23 cellular contexts compared by ENCODE assay signal in genomic region chr9:114790521-114790920, GRCh38. TPM values are rescaled to one million over a fixed set of nuclear protein-coding genes. Genes with fewer than 3 reads are reported as not detected.
A peak's percentile ranks its signal among the peaks of the same experiment; 100 is the strongest.
DNase-seq lines count a peak whose midpoint lies in the region; ATAC-seq, FAIRE-seq and TF ChIP-seq lines count a peak whose summit lies in the region.
"Had no signal": no experiment of that assay in that cellular context is flagged by ENCODE, and none has a peak within 500 bp of the region (broad histone marks: within the 10 kb centered on the region; RNA-seq: fewer than 3 reads in every experiment).

No MANE protein-coding gene starts in this region.

- ATAC-seq in HG03095 (IDR thresholded peaks at IDR 0.05; ENCODE audit: unreplicated experiment), result no peak
- no peak for ATAC-seq in HG02642 (IDR thresholded peaks at IDR 0.05; ENCODE audit: poor library complexity, unreplicated experiment)

- DNase-seq in RCC 7860 (ENCODE audit: low spot score), result peak; percentile 41
- peak; percentile 56 for DNase-seq in glomerular visceral epithelial cell (ENCODE audit: extremely low spot score)
- peak; percentile 5 for DNase-seq in nephron progenitor cell
- no peak for DNase-seq in Calu3
- DNase-seq in coronary artery (ENCODE audit: low spot score), result no peak
- DNase-seq: C1 segment of cervical spinal cord, DMS153, EL, HCEC 1CT, MV-4-11, NCI-H1417, NCI-H2029, NCI-H2171 treated with DMSO at 0.1 percent for 48 hours, NCI-H446 treated with DMSO at 0.1 percent for 48 hours, NCI-H748 treated with DMSO at 0.1 percent for 48 hours, PC-9 had no signal

- H3K9me3 Mint-ChIP-seq in nephron progenitor cell (no peaks in the 10 kb centered on the region), Calu3 (ENCODE audit: low read depth, unreplicated experiment) (no peaks in the 10 kb centered on the region)

- peaks cover 5% of the 10 kb centered on the region for H3K4me1 Mint-ChIP-seq in nephron progenitor cell
- peaks cover 5% of the 10 kb centered on the region for H3K4me1 Mint-ChIP-seq in Calu3 (ENCODE audit: low read depth, unreplicated experiment)

- no peak for FAIRE-seq in RCC 7860 (lab: Jason Lieb, UNC)
- FAIRE-seq: HTR-8/SVneo had no signal

- no peak overlapping the region for H3K4me3 ChIP-seq in coronary artery
- H3K4me3 ChIP-seq: PC-9 had no signal

- 0 out of 2 replicates have a peak overlapping the region, but pooled peaks have one; percentile 19 for H3K27ac ChIP-seq in C4-2B
- H3K27ac ChIP-seq in coronary artery, result no peak overlapping the region
- H3K27ac ChIP-seq: HL-60, PC-9 had no signal

- CTCF ChIA-PET in Calu3 (lab: Charles Lee), result no interaction called here

- H3K4me3 Mint-ChIP-seq in nephron progenitor cell (no peak overlapping the region), Calu3 (ENCODE audit: low read depth, unreplicated experiment) (no peak overlapping the region)

- H3K36me3 Mint-ChIP-seq in nephron progenitor cell (ENCODE audit: low read depth) (no peaks in the 10 kb centered on the region), Calu3 (ENCODE audit: insufficient read depth, unreplicated experiment) (peaks cover 12% of the 10 kb centered on the region)

- H3K27me3 Mint-ChIP-seq in nephron progenitor cell (ENCODE audit: low read depth, poor library complexity) (peaks cover 6% of the 10 kb centered on the region), Calu3 (ENCODE audit: unreplicated experiment) (no peaks in the 10 kb centered on the region)

- H3K27ac Mint-ChIP-seq in nephron progenitor cell (no peak overlapping the region), Calu3 (ENCODE audit: unreplicated experiment) (no peak overlapping the region)

- BruUV-seq in Calu3 (replicated peaks; lab: Mats Ljungman, UMichigan), result no TSS peak

- intact Hi-C loops in Calu3 (cut with micrococcal nuclease; ENCODE audit: unreplicated experiment), result no loop called here

- TF ChIP-seq CTCF in C4-2B (conservative IDR thresholded peaks at IDR 0.05) (no peak), nephron progenitor cell (IDR thresholded peaks at IDR 0.05) (no peak), Calu3 (IDR thresholded peaks at IDR 0.05; ENCODE audit: unreplicated experiment) (no peak), coronary artery (IDR thresholded peaks at IDR 0.05) (no peak)

RNA-seq across cellular contexts. Expression of gene TNFSF15, which starts 15.3 kb away (rescaled TPM):
- 4.9 and 7.5 TPM in 2 replicates for total RNA-seq in Calu3 (2022)
- total RNA-seq: A673, SK-MEL-5 had no signal

Comparison
In these comparisons a context has a peak if more than half of its experiments do, and no peak if none do; other contexts are left out.
1. DNase-seq: peak in RCC 7860 (single experiment), glomerular visceral epithelial cell (single experiment) and nephron progenitor cell (single experiment); none in Calu3 (single experiment) and coronary artery (single experiment).